In genomic region chr1:119253366-119253765, GRCh38 we compare ENCODE assay signal across 13 cellular contexts.
"Had no signal": no experiment of that assay in that cellular context is flagged by ENCODE, and none has a peak within 500 bp of the region (broad histone marks: within the 10 kb centered on the region; RNA-seq: fewer than 3 reads in every experiment).

No MANE protein-coding gene starts in this region.

- H3K27ac Mint-ChIP-seq: activated naive CD4-positive, alpha-beta T cell treated with anti-CD3 and anti-CD28 coated beads, Interleukin-2, amount 50 U/mL, for 24 hours; activated T-helper 2 cell treated with anti-CD3 and anti-CD28 coated beads, Interferon-gamma antibody, Interleukin-2, Interleukin-4, amounts not matched to agents 10 μg/mL and 5 μg/mL and 100 μg/mL, durations not matched to agents 14 hours and 24 hours and 36 hours; naive thymus-derived CD4-positive, alpha-beta T cell; T-helper 2 cell treated with Interferon-gamma antibody and Interleukin-4, amounts not matched to agents 5 μg/mL and 100 μg/mL, for 36 hours; type B pancreatic cell had no signal

- H3K4me3 ChIP-seq: lower lobe of right lung, psoas muscle, suprapubic skin had no signal

- H3K27ac ChIP-seq: lower lobe of right lung, neutrophil, psoas muscle had no signal

- H3K9me3 Mint-ChIP-seq: activated naive CD4-positive, alpha-beta T cell treated with anti-CD3 and anti-CD28 coated beads, Interleukin-2, amount 50 U/mL, for 24 hours; activated T-helper 2 cell treated with anti-CD3 and anti-CD28 coated beads, Interferon-gamma antibody, Interleukin-2, Interleukin-4, amounts not matched to agents 10 μg/mL and 5 μg/mL and 100 μg/mL, durations not matched to agents 14 hours and 24 hours and 36 hours; T-helper 2 cell treated with Interferon-gamma antibody and Interleukin-4, amounts not matched to agents 5 μg/mL and 100 μg/mL, for 36 hours; type B pancreatic cell had no signal

- H3K27me3 Mint-ChIP-seq: activated naive CD4-positive, alpha-beta T cell treated with anti-CD3 and anti-CD28 coated beads, Interleukin-2, amount 50 U/mL, for 24 hours; naive thymus-derived CD4-positive, alpha-beta T cell; type B pancreatic cell had no signal

- H3K36me3 ChIP-seq: lower lobe of right lung, neutrophil, suprapubic skin had no signal

- H3K9me3 ChIP-seq: lower lobe of right lung, neutrophil, psoas muscle, suprapubic skin had no signal

- H3K4me1 Mint-ChIP-seq: activated naive CD4-positive, alpha-beta T cell treated with anti-CD3 and anti-CD28 coated beads, Interleukin-2, amount 50 U/mL, for 24 hours; naive thymus-derived CD4-positive, alpha-beta T cell had no signal

- H3K27me3 ChIP-seq: neutrophil, suprapubic skin had no signal

- H3K4me1 ChIP-seq: lower lobe of right lung, psoas muscle, suprapubic skin had no signal

- DNase-seq: hippocampal formation; lower lobe of right lung; naive thymus-derived CD4-positive, alpha-beta T cell; psoas muscle; stimulated activated CD4-positive, alpha-beta T cell treated with anti-CD3 and anti-CD28 coated beads, Interleukin-2, amount 100 ng/mL, for 24 hours; stimulated activated naive CD4-positive, alpha-beta T cell; SW 1271 had no signal

- H3K4me3 Mint-ChIP-seq: activated naive CD4-positive, alpha-beta T cell treated with anti-CD3 and anti-CD28 coated beads, Interleukin-2, amount 50 U/mL, for 24 hours; naive thymus-derived CD4-positive, alpha-beta T cell; T-helper 2 cell treated with Interferon-gamma antibody and Interleukin-4, amounts not matched to agents 5 μg/mL and 100 μg/mL, for 36 hours; type B pancreatic cell had no signal

- H3K36me3 Mint-ChIP-seq: type B pancreatic cell had no signal
